Comparison of ENCODE assay signal across 28 cellular contexts in genomic region chr9:125494555-125494920, GRCh38.
DNase-seq lines count a peak whose midpoint lies in the region; ATAC-seq, FAIRE-seq and TF ChIP-seq lines count a peak whose summit lies in the region.
"Had no signal": no experiment of that assay in that cellular context is flagged by ENCODE, and none has a peak within 500 bp of the region (broad histone marks: within the 10 kb centered on the region; RNA-seq: fewer than 3 reads in every experiment).

No MANE protein-coding gene starts in this region.

- intact Hi-C loops in mammary epithelial cell (cut with micrococcal nuclease) (no loop called here), MCF 10A (cut with micrococcal nuclease) (no loop called here)

- dilution Hi-C loops in mammary epithelial cell (cut with HindIII; ENCODE audit: low sequenced_read_pairs) = no loop called here

- H3K36me3 ChIP-seq in mammary epithelial cell (ENCODE audit: insufficient read depth, low read length) = peaks cover 2% of the 10 kb centered on the region
- no peaks in the 10 kb centered on the region for H3K36me3 ChIP-seq in hepatocyte (replicated peaks; ENCODE audit: insufficient read depth, low read depth)
- H3K36me3 ChIP-seq: ascending aorta, uterus had no signal

- H3K27me3 Mint-ChIP-seq in MCF 10A (ENCODE audit: insufficient read depth, unreplicated experiment) (no peaks in the 10 kb centered on the region), WTC11 (ENCODE audit: low read depth) (no peaks in the 10 kb centered on the region)
- H3K27me3 Mint-ChIP-seq in stimulated activated naive B cell treated with anti-CD40 and anti-IgM and Interleukin-4, amounts not matched to agents 10 μg/mL and 1 μg/mL and 100 μg/mL, for 72 hours = no peaks in the 10 kb centered on the region
- H3K27me3 Mint-ChIP-seq: memory B cell; natural killer cell treated with Interleukin-12 subunit alpha and Interleukin-12 subunit beta and Interleukin-15 and Interleukin-18, amount 100 ng/mL, for 72 hours had no signal

- 97% methylated on average over 4 of the region's 4 CpGs for WGBS in mammary epithelial cell (ENCODE audit: low coverage, missing lambda C conversion rate)
- 70% methylated on average over 4 of the region's 4 CpGs for WGBS in hepatocyte (ENCODE audit: low lambda C conversion rate, missing lambda C conversion rate)

- BruUV-seq in mammary epithelial cell (replicated peaks; lab: Mats Ljungman, UMichigan) = no TSS peak
- no TSS peak for BruUV-seq in MCF 10A (replicated peaks; lab: Mats Ljungman, UMichigan)

- no peak overlapping the region for H3K9ac ChIP-seq in mammary epithelial cell (ENCODE audit: insufficient read depth, low read length)

- TF ChIP-seq CTCF in mammary epithelial cell (conservative IDR thresholded peaks at IDR 0.05 in 1 of 2, IDR thresholded peaks at IDR 0.05 in 1 of 2; ENCODE audit: extremely low read depth in 1 of 2, insufficient read depth in 1 of 2, low read depth in 1 of 2, low read length in 2 of 2) = no peak
- TF ChIP-seq CTCF in MCF 10A (IDR thresholded peaks at IDR 0.05; ENCODE audit: unreplicated experiment) = no peak
- TF ChIP-seq CTCF in WTC11 (IDR thresholded peaks at IDR 0.05) = no peak
- no peak for TF ChIP-seq CTCF in hepatocyte (IDR thresholded peaks at IDR 0.05; ENCODE audit: poor library complexity)

- FAIRE-seq in urothelium cell line (lab: Jason Lieb, UNC) = no peak
- FAIRE-seq: GM12891, K562, kidney, TTC549 had no signal

- no peaks in the 10 kb centered on the region for H3K9me2 ChIP-seq in hepatocyte (replicated peaks; ENCODE audit: insufficient read depth)

- H3K79me2 ChIP-seq in mammary epithelial cell (ENCODE audit: insufficient read depth, low read length) (no peaks in the 10 kb centered on the region), hepatocyte (no peaks in the 10 kb centered on the region)

- H3K4me3 Mint-ChIP-seq in MCF 10A (ENCODE audit: unreplicated experiment) (no peak overlapping the region), WTC11 (no peak overlapping the region)
- no peak overlapping the region for H3K4me3 Mint-ChIP-seq in stimulated activated naive B cell treated with anti-CD40 and anti-IgM and Interleukin-4, amounts not matched to agents 10 μg/mL and 1 μg/mL and 100 μg/mL, for 72 hours
- H3K4me3 Mint-ChIP-seq: memory B cell; natural killer cell treated with Interleukin-12 subunit alpha and Interleukin-12 subunit beta and Interleukin-15 and Interleukin-18, amount 100 ng/mL, for 72 hours had no signal

- H3K27ac ChIP-seq in mammary epithelial cell (ENCODE audit: insufficient read depth, low read depth, low read length) (no peak overlapping the region), hepatocyte (peak overlapping the region; percentile 77)
- H3K27ac ChIP-seq: ascending aorta, C4-2B, HL-60, uterus had no signal

- H3K4me3 ChIP-seq in mammary epithelial cell (replicated peaks in 1 of 3; ENCODE audit: insufficient read depth in 1 of 3, low read depth in 2 of 3, low read length in 3 of 3) (no peak overlapping the region), hepatocyte (no peak overlapping the region)
- H3K4me3 ChIP-seq: ascending aorta, K562, uterus had no signal

- POLR2A ChIA-PET in MCF 10A (lab: Yijun Ruan, JAX) (no interaction called here), WTC11 (lab: Charles Lee) (no interaction called here)

- H3K27ac Mint-ChIP-seq in MCF 10A (ENCODE audit: low read depth, unreplicated experiment) (no peak overlapping the region), WTC11 (peak overlapping the region; percentile 29; the same call in 1 of the 2 replicates)
- H3K27ac Mint-ChIP-seq in stimulated activated naive B cell treated with anti-CD40 and anti-IgM and Interleukin-4, amounts not matched to agents 10 μg/mL and 1 μg/mL and 100 μg/mL, for 72 hours = peak overlapping the region; percentile 15
- H3K27ac Mint-ChIP-seq: memory B cell; natural killer cell treated with Interleukin-12 subunit alpha and Interleukin-12 subunit beta and Interleukin-15 and Interleukin-18, amount 100 ng/mL, for 72 hours had no signal

- H3K4me1 ChIP-seq in mammary epithelial cell (ENCODE audit: insufficient read depth, low read length) = peaks cover 18% of the 10 kb centered on the region
- H3K4me1 ChIP-seq in hepatocyte (ENCODE audit: insufficient read depth) = peaks cover 14% of the 10 kb centered on the region
- H3K4me1 ChIP-seq: ascending aorta, uterus had no signal

- H3K4me2 ChIP-seq in mammary epithelial cell (ENCODE audit: insufficient read depth, low read depth, low read length) = no peak overlapping the region
- no peak overlapping the region for H3K4me2 ChIP-seq in hepatocyte

- no peaks in the 10 kb centered on the region for H3K9me3 ChIP-seq in mammary epithelial cell (replicated peaks; ENCODE audit: insufficient read depth, low read length)
- H3K9me3 ChIP-seq in hepatocyte (ENCODE audit: low read depth) = no peaks in the 10 kb centered on the region
- H3K9me3 ChIP-seq: ascending aorta, uterus had no signal

- CTCF ChIA-PET in mammary epithelial cell (lab: Charles Lee; ENCODE audit: low non-redundant PET) = no interaction called here
- CTCF ChIA-PET in MCF 10A (lab: Yijun Ruan, JAX) = no interaction called here
- CTCF ChIA-PET in WTC11 (lab: Charles Lee) = no interaction called here

- peaks cover 6% of the 10 kb centered on the region for H3K36me3 Mint-ChIP-seq in MCF 10A (ENCODE audit: insufficient read depth, unreplicated experiment)
- H3K36me3 Mint-ChIP-seq in WTC11 = no peaks in the 10 kb centered on the region
- peaks cover 17 to 46% of the 10 kb centered on the region in 2 donors for H3K36me3 Mint-ChIP-seq in stimulated activated naive B cell treated with anti-CD40 and anti-IgM and Interleukin-4, amounts not matched to agents 10 μg/mL and 1 μg/mL and 100 μg/mL, for 72 hours
- H3K36me3 Mint-ChIP-seq: natural killer cell treated with Interleukin-12 subunit alpha and Interleukin-12 subunit beta and Interleukin-15 and Interleukin-18, amount 100 ng/mL, for 72 hours had no signal

- H2AFZ ChIP-seq in mammary epithelial cell (ENCODE audit: low read depth, low read length) = no peak overlapping the region
- H2AFZ ChIP-seq in hepatocyte = no peak overlapping the region

- H4K20me1 ChIP-seq in mammary epithelial cell (ENCODE audit: insufficient read depth, low read length) = no peaks in the 10 kb centered on the region
- H4K20me1 ChIP-seq in hepatocyte (ENCODE audit: insufficient read depth, poor library complexity, severe bottlenecking) = no peaks in the 10 kb centered on the region

- ATAC-seq in WTC11 = no peak
- ATAC-seq in stimulated activated naive B cell treated with anti-CD40 and anti-IgM and Interleukin-4, amounts not matched to agents 10 μg/mL and 1 μg/mL and 100 μg/mL, for 72 hours (replicated peaks) = no peak
- ATAC-seq: K562; natural killer cell treated with Interleukin-12 subunit alpha and Interleukin-12 subunit beta and Interleukin-15 and Interleukin-18, amount 100 ng/mL, for 72 hours had no signal

- H3K9me3 Mint-ChIP-seq in MCF 10A (ENCODE audit: unreplicated experiment) (no peaks in the 10 kb centered on the region), WTC11 (no peaks in the 10 kb centered on the region)
- H3K9me3 Mint-ChIP-seq in stimulated activated naive B cell treated with anti-CD40 and anti-IgM and Interleukin-4, amounts not matched to agents 10 μg/mL and 1 μg/mL and 100 μg/mL, for 72 hours = no peaks in the 10 kb centered on the region
- H3K9me3 Mint-ChIP-seq: memory B cell; natural killer cell treated with Interleukin-12 subunit alpha and Interleukin-12 subunit beta and Interleukin-15 and Interleukin-18, amount 100 ng/mL, for 72 hours had no signal

- DNase-seq in mammary epithelial cell = peak; percentile 9
- DNase-seq in MCF 10A (ENCODE audit: unreplicated experiment) = no peak
- no peak for DNase-seq in WTC11 (ENCODE audit: low spot score)
- no peak for DNase-seq in hepatocyte (ENCODE audit: low spot score)
- DNase-seq in stimulated activated naive B cell treated with anti-CD40 and anti-IgM and Interleukin-4, amounts not matched to agents 10 μg/mL and 1 μg/mL and 100 μg/mL, for 72 hours = no peak
- DNase-seq in NCI-H82 (lab: John Stamatoyannopoulos, UW) = no peak
- no peak for DNase-seq in NCI-H82 treated with DMSO at 0.1 percent for 48 hours (lab: John Stamatoyannopoulos, UW; ENCODE audit: unreplicated experiment)
- DNase-seq in urothelium cell line (ENCODE audit: low spot score) = no peak
- DNase-seq: activated CD4-positive, alpha-beta T cell treated with anti-CD3 and anti-CD28 coated beads, Interleukin-2, amount 50 U/mL, for 4 hours; activated naive CD4-positive, alpha-beta T cell; activated T-cell treated with anti-CD3 and anti-CD28 coated beads for 4 hours; GF-D8; kidney; NCI-H1048; NCI-H1930; NCI-H446; NK-92 treated with Interleukin-12 subunit alpha and Interleukin-12 subunit beta, amount 100 ng/mL, for 24 hours; posterior cingulate gyrus; stimulated activated CD4-positive, alpha-beta T cell treated with anti-CD3 and anti-CD28 coated beads, Interleukin-4, amount 100 ng/mL, for 24 hours; uterus had no signal

- H3K27me3 ChIP-seq in mammary epithelial cell (ENCODE audit: insufficient read depth, low read length) = no peaks in the 10 kb centered on the region
- no peaks in the 10 kb centered on the region for H3K27me3 ChIP-seq in hepatocyte
- H3K27me3 ChIP-seq: ascending aorta, uterus had no signal

- in situ Hi-C loops in mammary epithelial cell (cut with MboI; ENCODE audit: low sequenced_read_pairs in 2 of 2) = no loop called here

- peaks cover 30% of the 10 kb centered on the region for H3K4me1 Mint-ChIP-seq in MCF 10A (ENCODE audit: insufficient read depth, unreplicated experiment)
- H3K4me1 Mint-ChIP-seq in WTC11 = peaks cover 41% of the 10 kb centered on the region
- peaks cover 19 to 47% of the 10 kb centered on the region in 2 donors for H3K4me1 Mint-ChIP-seq in stimulated activated naive B cell treated with anti-CD40 and anti-IgM and Interleukin-4, amounts not matched to agents 10 μg/mL and 1 μg/mL and 100 μg/mL, for 72 hours
